20 cellular contexts compared by ENCODE assay signal in genomic region chr2:138391956-138392355, GRCh38.
"Had no signal": no experiment of that assay in that cellular context is flagged by ENCODE, and none has a peak within 500 bp of the region (broad histone marks: within the 10 kb centered on the region; RNA-seq: fewer than 3 reads in every experiment).

No MANE protein-coding gene starts in this region.

- H3K27me3 ChIP-seq: heart left ventricle, left lung, sigmoid colon, suprapubic skin had no signal

- H3K4me3 ChIP-seq: heart left ventricle, left lung, sigmoid colon, suprapubic skin had no signal

- H3K27ac ChIP-seq: heart left ventricle, left lung, sigmoid colon, suprapubic skin had no signal

- H3K27me3 Mint-ChIP-seq: activated CD4-positive, alpha-beta T cell treated with anti-CD3 and anti-CD28 coated beads, Interleukin-2, amount 10 ng/mL, durations not matched to agents 7 days and 5 days; activated T-helper 17 cell treated with anti-CD3 and anti-CD28 coated beads, Interleukin-2, amount 50 U/mL, for 72 hours; central memory CD8-positive, alpha-beta T cell; memory B cell; type B pancreatic cell had no signal

- H3K9me3 ChIP-seq: heart left ventricle, left lung, sigmoid colon, suprapubic skin had no signal

- H3K27ac Mint-ChIP-seq: activated CD4-positive, alpha-beta T cell treated with anti-CD3 and anti-CD28 coated beads, Interleukin-2, amount 10 ng/mL, durations not matched to agents 7 days and 5 days; activated naive CD4-positive, alpha-beta T cell treated with anti-CD3 and anti-CD28 coated beads for 36 hours; activated T-helper 17 cell treated with anti-CD3 and anti-CD28 coated beads, Interleukin-2, amount 50 U/mL, for 72 hours; memory B cell; nephron progenitor cell; type B pancreatic cell had no signal

- DNase-seq: activated CD4-positive, alpha-beta T cell treated with anti-CD3 and anti-CD28 coated beads, Interleukin-2, amount 10 ng/mL, durations not matched to agents 7 days and 5 days; activated CD4-positive, CD25-positive, alpha-beta regulatory T cell; activated CD8-positive, alpha-beta memory T cell treated with anti-CD3 and anti-CD28 coated beads for 24 hours; activated naive CD4-positive, alpha-beta T cell treated with anti-CD3 and anti-CD28 coated beads for 36 hours; activated T-cell treated with anti-CD3 and anti-CD28 coated beads for 4 hours; effector memory CD4-positive, alpha-beta T cell; erythroblast; heart left ventricle; left lung; nephron progenitor cell; sigmoid colon; stimulated activated CD4-positive, alpha-beta T cell treated with anti-CD3 and anti-CD28 coated beads, Interleukin-4, amount 100 ng/mL, for 1 hour; stimulated activated CD8-positive, alpha-beta memory T cell treated with anti-CD3 and anti-CD28 coated beads, Interleukin-4, amount 100 ng/mL, for 48 hours; stimulated activated naive CD8-positive, alpha-beta T cell treated with anti-CD3 and anti-CD28 coated beads, Interleukin-15, Interleukin-2, amounts not matched to agents 100 U/mL and 50 U/mL, for 24 hours; T-helper 2 cell had no signal

- H3K9me3 Mint-ChIP-seq: activated CD4-positive, alpha-beta T cell treated with anti-CD3 and anti-CD28 coated beads, Interleukin-2, amount 10 ng/mL, durations not matched to agents 7 days and 5 days; activated naive CD4-positive, alpha-beta T cell treated with anti-CD3 and anti-CD28 coated beads for 36 hours; activated T-helper 17 cell treated with anti-CD3 and anti-CD28 coated beads, Interleukin-2, amount 50 U/mL, for 72 hours; central memory CD8-positive, alpha-beta T cell; memory B cell; type B pancreatic cell had no signal

- H3K4me3 Mint-ChIP-seq: activated CD4-positive, alpha-beta T cell treated with anti-CD3 and anti-CD28 coated beads, Interleukin-2, amount 10 ng/mL, durations not matched to agents 7 days and 5 days; activated naive CD4-positive, alpha-beta T cell treated with anti-CD3 and anti-CD28 coated beads for 36 hours; activated T-helper 17 cell treated with anti-CD3 and anti-CD28 coated beads, Interleukin-2, amount 50 U/mL, for 72 hours; central memory CD8-positive, alpha-beta T cell; memory B cell; nephron progenitor cell; type B pancreatic cell had no signal

- H3K4me1 ChIP-seq: left lung, sigmoid colon had no signal

- H3K36me3 Mint-ChIP-seq: type B pancreatic cell had no signal

- ATAC-seq: activated T-helper 17 cell treated with anti-CD3 and anti-CD28 coated beads, Interleukin-2, amount 50 U/mL, for 72 hours; heart left ventricle; left lung; stimulated activated naive CD8-positive, alpha-beta T cell treated with anti-CD3 and anti-CD28 coated beads, Interleukin-15, Interleukin-2, amounts not matched to agents 100 U/mL and 50 U/mL, for 24 hours had no signal

- H3K4me1 Mint-ChIP-seq: activated CD4-positive, alpha-beta T cell treated with anti-CD3 and anti-CD28 coated beads, Interleukin-2, amount 10 ng/mL, durations not matched to agents 7 days and 5 days; activated T-helper 17 cell treated with anti-CD3 and anti-CD28 coated beads, Interleukin-2, amount 50 U/mL, for 72 hours; central memory CD8-positive, alpha-beta T cell; memory B cell had no signal

- H3K36me3 ChIP-seq: heart left ventricle, left lung, sigmoid colon, suprapubic skin had no signal
